ENCODE assay signal across 36 cellular contexts in genomic region chrX:150207733-150208132, GRCh38.
"Had no signal": no experiment of that assay in that cellular context is flagged by ENCODE, and none has a peak within 500 bp of the region (broad histone marks: within the 10 kb centered on the region; RNA-seq: fewer than 3 reads in every experiment).

No MANE protein-coding gene starts in this region.

- H3K27ac ChIP-seq: ascending aorta, body of pancreas, brain microvascular endothelial cell, breast epithelium, VCaP had no signal

- H3K27me3 ChIP-seq: ascending aorta, body of pancreas, brain microvascular endothelial cell had no signal

- H3K4me1 ChIP-seq: ascending aorta, body of pancreas, breast epithelium had no signal

- DNase-seq: activated B cell treated with CpG ODN at 0.5 μM for 24 hours; activated CD4-positive, alpha-beta memory T cell treated with anti-CD3 and anti-CD28 coated beads for 36 hours; activated CD4-positive, alpha-beta T cell treated with anti-CD3 and anti-CD28 coated beads for 4 hours; activated CD4-positive, alpha-beta T cell treated with anti-CD3 and anti-CD28 coated beads, Interleukin-2, amount 10 ng/mL, durations not matched to agents 24 days and 14 days; activated CD4-positive, alpha-beta T cell treated with anti-CD3 and anti-CD28 coated beads, Interleukin-2, amount 50 U/mL, for 1 hour; activated CD4-positive, alpha-beta T cell treated with anti-CD3 and anti-CD28 coated beads, Interleukin-2, amount 50 U/mL, for 4 hours; activated CD4-positive, CD25-positive, alpha-beta regulatory T cell treated with anti-CD3 and anti-CD28 coated beads, Interleukin-2, amount 50 U/mL, for 72 hours; activated CD8-positive, alpha-beta memory T cell treated with anti-CD3 and anti-CD28 coated beads, Interleukin-2, amount 50 U/mL, for 4 hours; activated CD8-positive, alpha-beta T cell treated with anti-CD3 and anti-CD28 coated beads for 36 hours; activated effector memory CD4-positive, alpha-beta T cell treated with Interleukin-2 at 50 U/mL for 16 hours; activated gamma-delta T cell; activated naive CD4-positive, alpha-beta T cell treated with anti-CD3 and anti-CD28 coated beads, Interleukin-2, amount 10 ng/mL, durations not matched to agents 7 days and 5 days; activated naive CD4-positive, alpha-beta T cell treated with Interleukin-2 at 50 U/mL for 16 hours; activated naive CD8-positive, alpha-beta T cell treated with anti-CD3 and anti-CD28 coated beads, Interleukin-2, amount 10 ng/mL, durations not matched to agents 7 days and 5 days; activated naive CD8-positive, alpha-beta T cell treated with anti-CD3 and anti-CD28 coated beads, Interleukin-2, amount 50 U/mL, for 24 hours; activated T-cell treated with anti-CD3 and anti-CD28 coated beads for 4 hours; activated T-cell treated with anti-CD3 and anti-CD28 coated beads, Interleukin-2, amount 50 U/mL, for 1 hour; activated T-cell treated with anti-CD3 and anti-CD28 coated beads, Interleukin-2, amount 50 U/mL, for 48 hours; amygdala; anterior cingulate cortex; body of pancreas; brain microvascular endothelial cell; central memory CD4-positive, alpha-beta T cell; T-helper 1 cell; T-helper 2 cell; T-helper 9 cell had no signal

- H3K4me1 Mint-ChIP-seq: activated CD4-positive, alpha-beta T cell treated with anti-CD3 and anti-CD28 coated beads, Interleukin-2, amount 10 ng/mL, durations not matched to agents 24 days and 14 days; activated naive CD4-positive, alpha-beta T cell treated with anti-CD3 and anti-CD28 coated beads, Interleukin-2, amount 10 ng/mL, durations not matched to agents 7 days and 5 days; activated naive CD4-positive, alpha-beta T cell treated with anti-CD3 and anti-CD28 coated beads, Interleukin-2, amount 50 U/mL, for 24 hours; activated naive CD8-positive, alpha-beta T cell treated with anti-CD3 and anti-CD28 coated beads, Interleukin-2, amount 10 ng/mL, durations not matched to agents 7 days and 5 days had no signal

- H3K4me3 Mint-ChIP-seq: activated B cell treated with CpG ODN at 0.5 μM for 24 hours; activated CD4-positive, alpha-beta memory T cell treated with anti-CD3 and anti-CD28 coated beads for 36 hours; activated CD4-positive, alpha-beta T cell treated with anti-CD3 and anti-CD28 coated beads, Interleukin-2, amount 10 ng/mL, durations not matched to agents 24 days and 14 days; activated CD8-positive, alpha-beta T cell treated with anti-CD3 and anti-CD28 coated beads for 36 hours; activated naive CD4-positive, alpha-beta T cell treated with anti-CD3 and anti-CD28 coated beads, Interleukin-2, amount 10 ng/mL, durations not matched to agents 7 days and 5 days; activated naive CD4-positive, alpha-beta T cell treated with anti-CD3 and anti-CD28 coated beads, Interleukin-2, amount 50 U/mL, for 24 hours; activated naive CD8-positive, alpha-beta T cell; activated naive CD8-positive, alpha-beta T cell treated with anti-CD3 and anti-CD28 coated beads, Interleukin-2, amount 10 ng/mL, durations not matched to agents 7 days and 5 days; activated naive CD8-positive, alpha-beta T cell treated with anti-CD3 and anti-CD28 coated beads, Interleukin-2, amount 50 U/mL, for 24 hours; activated T-helper 1 cell treated with anti-CD3 and anti-CD28 coated beads, Interleukin-12 subunit alpha, Interleukin-12 subunit beta, Interleukin-2, Interleukin-4 antibody, amounts not matched to agents 30 ng/mL and 10 ng/mL and 1 ng/mL, durations not matched to agents 14 hours and 24 hours and 36 hours; T-helper 1 cell treated with Interleukin-12 subunit alpha and Interleukin-12 subunit beta and Interleukin-4 antibody, amounts not matched to agents 30 μg/mL and 1 μg/mL, for 36 hours; T-helper 2 cell treated with Interferon-gamma antibody and Interleukin-4, amounts not matched to agents 5 μg/mL and 100 μg/mL, for 36 hours had no signal

- ATAC-seq: activated CD8-positive, alpha-beta T cell treated with anti-CD3 and anti-CD28 coated beads for 36 hours; activated naive CD8-positive, alpha-beta T cell treated with anti-CD3 and anti-CD28 coated beads, Interleukin-2, amount 50 U/mL, for 24 hours; body of pancreas had no signal

- H3K27ac Mint-ChIP-seq: activated B cell treated with CpG ODN at 0.5 μM for 24 hours; activated CD4-positive, alpha-beta memory T cell treated with anti-CD3 and anti-CD28 coated beads for 36 hours; activated CD4-positive, alpha-beta T cell treated with anti-CD3 and anti-CD28 coated beads, Interleukin-2, amount 10 ng/mL, durations not matched to agents 24 days and 14 days; activated CD8-positive, alpha-beta T cell treated with anti-CD3 and anti-CD28 coated beads for 36 hours; activated naive CD4-positive, alpha-beta T cell treated with anti-CD3 and anti-CD28 coated beads, Interleukin-2, amount 10 ng/mL, durations not matched to agents 7 days and 5 days; activated naive CD4-positive, alpha-beta T cell treated with anti-CD3 and anti-CD28 coated beads, Interleukin-2, amount 50 U/mL, for 24 hours; activated naive CD8-positive, alpha-beta T cell; activated naive CD8-positive, alpha-beta T cell treated with anti-CD3 and anti-CD28 coated beads, Interleukin-2, amount 10 ng/mL, durations not matched to agents 7 days and 5 days; activated naive CD8-positive, alpha-beta T cell treated with anti-CD3 and anti-CD28 coated beads, Interleukin-2, amount 50 U/mL, for 24 hours; activated T-helper 1 cell treated with anti-CD3 and anti-CD28 coated beads, Interleukin-12 subunit alpha, Interleukin-12 subunit beta, Interleukin-2, Interleukin-4 antibody, amounts not matched to agents 30 ng/mL and 10 ng/mL and 1 ng/mL, durations not matched to agents 14 hours and 24 hours and 36 hours; activated T-helper 2 cell treated with anti-CD3 and anti-CD28 coated beads, Interferon-gamma antibody, Interleukin-2, Interleukin-4, amounts not matched to agents 10 μg/mL and 5 μg/mL and 100 μg/mL, durations not matched to agents 14 hours and 24 hours and 36 hours; T-helper 1 cell treated with Interleukin-12 subunit alpha and Interleukin-12 subunit beta and Interleukin-4 antibody, amounts not matched to agents 30 μg/mL and 1 μg/mL, for 36 hours; T-helper 2 cell treated with Interferon-gamma antibody and Interleukin-4, amounts not matched to agents 5 μg/mL and 100 μg/mL, for 36 hours had no signal

- FAIRE-seq: TTC549 had no signal

- H3K27me3 Mint-ChIP-seq: activated B cell treated with CpG ODN at 0.5 μM for 24 hours; activated CD4-positive, alpha-beta memory T cell treated with anti-CD3 and anti-CD28 coated beads for 36 hours; activated CD8-positive, alpha-beta T cell treated with anti-CD3 and anti-CD28 coated beads for 36 hours; activated naive CD4-positive, alpha-beta T cell treated with anti-CD3 and anti-CD28 coated beads, Interleukin-2, amount 50 U/mL, for 24 hours; activated naive CD8-positive, alpha-beta T cell; activated naive CD8-positive, alpha-beta T cell treated with anti-CD3 and anti-CD28 coated beads, Interleukin-2, amount 50 U/mL, for 24 hours had no signal

- H3K36me3 Mint-ChIP-seq: activated CD4-positive, alpha-beta memory T cell treated with anti-CD3 and anti-CD28 coated beads for 36 hours; activated naive CD4-positive, alpha-beta T cell treated with anti-CD3 and anti-CD28 coated beads, Interleukin-2, amount 10 ng/mL, durations not matched to agents 7 days and 5 days; activated naive CD4-positive, alpha-beta T cell treated with anti-CD3 and anti-CD28 coated beads, Interleukin-2, amount 50 U/mL, for 24 hours; activated naive CD8-positive, alpha-beta T cell; activated naive CD8-positive, alpha-beta T cell treated with anti-CD3 and anti-CD28 coated beads, Interleukin-2, amount 10 ng/mL, durations not matched to agents 7 days and 5 days had no signal

- H3K9me3 Mint-ChIP-seq: activated B cell treated with CpG ODN at 0.5 μM for 24 hours; activated CD4-positive, alpha-beta memory T cell treated with anti-CD3 and anti-CD28 coated beads for 36 hours; activated CD4-positive, alpha-beta T cell treated with anti-CD3 and anti-CD28 coated beads, Interleukin-2, amount 10 ng/mL, durations not matched to agents 24 days and 14 days; activated CD8-positive, alpha-beta T cell treated with anti-CD3 and anti-CD28 coated beads for 36 hours; activated naive CD4-positive, alpha-beta T cell treated with anti-CD3 and anti-CD28 coated beads, Interleukin-2, amount 10 ng/mL, durations not matched to agents 7 days and 5 days; activated naive CD4-positive, alpha-beta T cell treated with anti-CD3 and anti-CD28 coated beads, Interleukin-2, amount 50 U/mL, for 24 hours; activated naive CD8-positive, alpha-beta T cell treated with anti-CD3 and anti-CD28 coated beads, Interleukin-2, amount 10 ng/mL, durations not matched to agents 7 days and 5 days; activated naive CD8-positive, alpha-beta T cell treated with anti-CD3 and anti-CD28 coated beads, Interleukin-2, amount 50 U/mL, for 24 hours; activated T-helper 1 cell treated with anti-CD3 and anti-CD28 coated beads, Interleukin-12 subunit alpha, Interleukin-12 subunit beta, Interleukin-2, Interleukin-4 antibody, amounts not matched to agents 30 ng/mL and 10 ng/mL and 1 ng/mL, durations not matched to agents 14 hours and 24 hours and 36 hours; activated T-helper 2 cell treated with anti-CD3 and anti-CD28 coated beads, Interferon-gamma antibody, Interleukin-2, Interleukin-4, amounts not matched to agents 10 μg/mL and 5 μg/mL and 100 μg/mL, durations not matched to agents 14 hours and 24 hours and 36 hours; T-helper 1 cell treated with Interleukin-12 subunit alpha and Interleukin-12 subunit beta and Interleukin-4 antibody, amounts not matched to agents 30 μg/mL and 1 μg/mL, for 36 hours; T-helper 2 cell treated with Interferon-gamma antibody and Interleukin-4, amounts not matched to agents 5 μg/mL and 100 μg/mL, for 36 hours had no signal

- H3K9me3 ChIP-seq: ascending aorta, body of pancreas, breast epithelium had no signal

- H3K36me3 ChIP-seq: ascending aorta, brain microvascular endothelial cell, breast epithelium had no signal

- H3K4me3 ChIP-seq: ascending aorta, body of pancreas, breast epithelium had no signal
